32 cellular contexts compared by ENCODE assay signal in the genomic region with DNA sequence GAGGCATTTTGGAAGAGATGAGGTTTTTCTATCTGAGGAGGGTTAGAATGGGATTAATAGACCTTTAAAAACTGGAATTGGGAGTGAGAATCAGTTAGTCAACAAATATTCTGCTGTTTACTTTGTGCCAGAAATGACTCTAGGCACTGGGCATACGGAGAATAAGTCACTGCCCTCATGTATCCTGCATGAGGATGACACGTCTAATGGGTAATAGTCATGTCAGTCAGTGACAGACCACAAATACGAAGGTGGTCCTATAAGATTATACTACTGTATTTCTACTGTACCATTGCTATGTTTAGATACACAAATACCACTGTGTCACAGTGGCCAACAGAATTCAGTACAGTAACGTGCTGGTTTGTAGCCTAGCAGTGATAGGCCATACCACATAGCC. TPM values are rescaled to one million over a fixed set of nuclear protein-coding genes. Genes with fewer than 3 reads are reported as not detected.
DNase-seq lines count a peak whose midpoint lies in the region; ATAC-seq and TF ChIP-seq lines count a peak whose summit lies in the region.
"Had no signal": no experiment of that assay in that cellular context is flagged by ENCODE, and none has a peak within 500 bp of the region (broad histone marks: within the 10 kb centered on the region; RNA-seq: fewer than 3 reads in every experiment).

No MANE protein-coding gene starts in this region.

- no peak overlapping the region for H3K4me3 ChIP-seq in BLaER1
- no peak overlapping the region for H3K4me3 ChIP-seq in CD8-positive, alpha-beta T cell (ENCODE audit: low read depth, low read length)
- no peak overlapping the region for H3K4me3 ChIP-seq in naive thymus-derived CD4-positive, alpha-beta T cell (ENCODE audit: low read length)
- H3K4me3 ChIP-seq: esophagus muscularis mucosa, heart right ventricle, lower lobe of right lung, SJCRH30, upper lobe of right lung had no signal

- H3K27me3 Mint-ChIP-seq in CD8-positive, alpha-beta T cell (ENCODE audit: low read depth), result no peaks in the 10 kb centered on the region
- no peaks in the 10 kb centered on the region for H3K27me3 Mint-ChIP-seq in activated naive CD8-positive, alpha-beta T cell treated with anti-CD3 and anti-CD28 coated beads, Interleukin-2, amount 50 U/mL, for 24 hours
- no peaks in the 10 kb centered on the region for H3K27me3 Mint-ChIP-seq in naive thymus-derived CD4-positive, alpha-beta T cell
- H3K27me3 Mint-ChIP-seq: natural killer cell treated with Interleukin-12 subunit alpha and Interleukin-12 subunit beta and Interleukin-15 and Interleukin-18, amount 100 ng/mL, for 72 hours; stimulated activated naive B cell treated with anti-CD40 and anti-IgM and Interleukin-4, amounts not matched to agents 10 μg/mL and 1 μg/mL and 100 μg/mL, for 72 hours had no signal

- H3K36me3 Mint-ChIP-seq in CD8-positive, alpha-beta T cell, result no peaks in the 10 kb centered on the region
- H3K36me3 Mint-ChIP-seq in activated naive CD8-positive, alpha-beta T cell treated with anti-CD3 and anti-CD28 coated beads, Interleukin-2, amount 50 U/mL, for 24 hours (ENCODE audit: low read depth), result no peaks in the 10 kb centered on the region
- H3K36me3 Mint-ChIP-seq in naive thymus-derived CD4-positive, alpha-beta T cell, result peaks cover 0 to 10% (median 0%) of the 10 kb centered on the region in 5 donors
- H3K36me3 Mint-ChIP-seq: natural killer cell treated with Interleukin-12 subunit alpha and Interleukin-12 subunit beta and Interleukin-15 and Interleukin-18, amount 100 ng/mL, for 72 hours had no signal

- no peaks in the 10 kb centered on the region for H3K9me3 ChIP-seq in BLaER1
- no peaks in the 10 kb centered on the region for H3K9me3 ChIP-seq in CD8-positive, alpha-beta T cell (ENCODE audit: low read length)
- no peaks in the 10 kb centered on the region for H3K9me3 ChIP-seq in naive thymus-derived CD4-positive, alpha-beta T cell (ENCODE audit: control insufficient read depth in 2 of 3, low read length in 3 of 3)
- H3K9me3 ChIP-seq: esophagus muscularis mucosa, heart right ventricle, lower lobe of right lung, SJCRH30, upper lobe of right lung had no signal

- no peak overlapping the region for H3K27ac ChIP-seq in BLaER1
- no peak overlapping the region for H3K27ac ChIP-seq in CD8-positive, alpha-beta T cell (ENCODE audit: low read depth, low read length)
- no peak overlapping the region for H3K27ac ChIP-seq in naive thymus-derived CD4-positive, alpha-beta T cell (ENCODE audit: low read depth, low read length)
- H3K27ac ChIP-seq: esophagus muscularis mucosa, foreskin keratinocyte, heart right ventricle, lower lobe of right lung, SJCRH30, upper lobe of right lung had no signal

- H3K4me1 ChIP-seq in BLaER1, result peaks cover 15% of the 10 kb centered on the region
- peaks cover 42% of the 10 kb centered on the region for H3K4me1 ChIP-seq in CD8-positive, alpha-beta T cell (ENCODE audit: insufficient read depth, low read length)
- peaks cover 6 to 7% of the 10 kb centered on the region in 2 donors for H3K4me1 ChIP-seq in naive thymus-derived CD4-positive, alpha-beta T cell (ENCODE audit: control insufficient read depth in 2 of 2, insufficient read depth in 2 of 2, low read length in 2 of 2)

- H3K4me1 Mint-ChIP-seq in CD8-positive, alpha-beta T cell (ENCODE audit: low read depth), result peaks cover 63% of the 10 kb centered on the region
- H3K4me1 Mint-ChIP-seq in activated naive CD8-positive, alpha-beta T cell treated with anti-CD3 and anti-CD28 coated beads, Interleukin-2, amount 50 U/mL, for 24 hours, result peaks cover 52% of the 10 kb centered on the region
- H3K4me1 Mint-ChIP-seq in naive thymus-derived CD4-positive, alpha-beta T cell, result peaks cover 19 to 85% (median 77%) of the 10 kb centered on the region in 7 donors

- H3K4me3 Mint-ChIP-seq in CD8-positive, alpha-beta T cell, result no peak overlapping the region
- H3K4me3 Mint-ChIP-seq in activated naive CD8-positive, alpha-beta T cell treated with anti-CD3 and anti-CD28 coated beads, Interleukin-2, amount 50 U/mL, for 24 hours, result no peak overlapping the region
- H3K4me3 Mint-ChIP-seq in naive thymus-derived CD4-positive, alpha-beta T cell, result peak overlapping the region in 1 of 10 donors; percentile 18
- H3K4me3 Mint-ChIP-seq: endodermal cell; natural killer cell treated with Interleukin-12 subunit alpha and Interleukin-12 subunit beta and Interleukin-15 and Interleukin-18, amount 100 ng/mL, for 72 hours; stimulated activated naive B cell treated with anti-CD40 and anti-IgM and Interleukin-4, amounts not matched to agents 10 μg/mL and 1 μg/mL and 100 μg/mL, for 72 hours had no signal

- CTCF ChIA-PET in CD8-positive, alpha-beta T cell (lab: Charles Lee), result no interaction called here
- CTCF ChIA-PET in naive thymus-derived CD4-positive, alpha-beta T cell (lab: Charles Lee), result no interaction called here

- no peak overlapping the region for H3K9ac ChIP-seq in BLaER1

- H3K27me3 ChIP-seq in BLaER1, result no peaks in the 10 kb centered on the region
- no peaks in the 10 kb centered on the region for H3K27me3 ChIP-seq in CD8-positive, alpha-beta T cell (ENCODE audit: insufficient read depth, low read length)
- H3K27me3 ChIP-seq in naive thymus-derived CD4-positive, alpha-beta T cell (ENCODE audit: control insufficient read depth in 2 of 2, insufficient read depth in 2 of 2, low read length in 2 of 2), result no peaks in the 10 kb centered on the region
- H3K27me3 ChIP-seq: esophagus muscularis mucosa, foreskin keratinocyte, heart right ventricle, SJCRH30, upper lobe of right lung had no signal

- H3K9me3 Mint-ChIP-seq in CD8-positive, alpha-beta T cell, result no peaks in the 10 kb centered on the region
- no peaks in the 10 kb centered on the region for H3K9me3 Mint-ChIP-seq in activated naive CD8-positive, alpha-beta T cell treated with anti-CD3 and anti-CD28 coated beads, Interleukin-2, amount 50 U/mL, for 24 hours
- no peaks in the 10 kb centered on the region for H3K9me3 Mint-ChIP-seq in naive thymus-derived CD4-positive, alpha-beta T cell
- H3K9me3 Mint-ChIP-seq: endodermal cell; natural killer cell treated with Interleukin-12 subunit alpha and Interleukin-12 subunit beta and Interleukin-15 and Interleukin-18, amount 100 ng/mL, for 72 hours; stimulated activated naive B cell treated with anti-CD40 and anti-IgM and Interleukin-4, amounts not matched to agents 10 μg/mL and 1 μg/mL and 100 μg/mL, for 72 hours had no signal

- DNase-seq in CD8-positive, alpha-beta T cell, result no peak
- DNase-seq in activated naive CD8-positive, alpha-beta T cell treated with anti-CD3 and anti-CD28 coated beads, Interleukin-2, amount 50 U/mL, for 24 hours, result no peak
- no peak for DNase-seq in naive thymus-derived CD4-positive, alpha-beta T cell
- DNase-seq in NCI-H526 treated with DMSO at 0.1 percent for 48 hours (lab: John Stamatoyannopoulos, UW) (no peak), mucosa of gallbladder (ENCODE audit: low spot score) (no peak), CD1c-positive myeloid dendritic cell (ENCODE audit: extremely low spot score) (no peak)
- DNase-seq: activated CD4-positive, alpha-beta T cell treated with anti-CD3 and anti-CD28 coated beads, Interleukin-2, amount 50 U/mL, for 1 hour; activated CD8-positive, alpha-beta memory T cell treated with anti-CD3 and anti-CD28 coated beads, Interleukin-2, amount 50 U/mL, for 4 hours; activated effector memory CD4-positive, alpha-beta T cell treated with anti-CD3 and anti-CD28 coated beads, Interleukin-2, amount 50 U/mL, for 16 hours; C1 segment of cervical spinal cord; Calu3; central memory CD4-positive, alpha-beta T cell; DMS79 treated with DMSO at 0.1 percent for 48 hours; endodermal cell; foreskin keratinocyte; GF-D8; heart right ventricle; KG1; kidney; lower lobe of right lung; NCI-H1105 treated with DMSO at 0.1 percent for 48 hours; NCI-H187 treated with DMSO at 0.1 percent for 48 hours; NCI-H510A; RPMI8226; SJCRH30; stimulated activated naive B cell treated with anti-CD40 and anti-IgM and Interleukin-4, amounts not matched to agents 10 μg/mL and 1 μg/mL and 100 μg/mL, for 72 hours; SW 1271; T-helper 9 cell; upper lobe of right lung had no signal

- intact Hi-C loops in CD8-positive, alpha-beta T cell (cut with DNase I, micrococcal nuclease), result loop anchor here in 1 of 2 experiments (10.0 kb wide), 1 partner anchor 145 kb away; no protein-coding TSS in a partner anchor
- intact Hi-C loops in naive thymus-derived CD4-positive, alpha-beta T cell (cut with micrococcal nuclease), result no loop called here

- peak overlapping the region; percentile 7 for H3K27ac Mint-ChIP-seq in CD8-positive, alpha-beta T cell
- no peak overlapping the region for H3K27ac Mint-ChIP-seq in activated naive CD8-positive, alpha-beta T cell treated with anti-CD3 and anti-CD28 coated beads, Interleukin-2, amount 50 U/mL, for 24 hours
- peak overlapping the region in 4 of 9 donors; percentile 1 to 53 (median 33) for H3K27ac Mint-ChIP-seq in naive thymus-derived CD4-positive, alpha-beta T cell
- H3K27ac Mint-ChIP-seq: endodermal cell had no signal

- no peak for TF ChIP-seq CTCF in CD8-positive, alpha-beta T cell (IDR thresholded peaks at IDR 0.05)

- H3K36me3 ChIP-seq in BLaER1, result peaks cover 6% of the 10 kb centered on the region; the same call in 1 of the 2 replicates
- H3K36me3 ChIP-seq in CD8-positive, alpha-beta T cell (ENCODE audit: insufficient read depth, low read length), result no peaks in the 10 kb centered on the region
- H3K36me3 ChIP-seq in naive thymus-derived CD4-positive, alpha-beta T cell (ENCODE audit: control insufficient read depth in 2 of 3, insufficient read depth in 3 of 3, low read length in 3 of 3), result no peaks in the 10 kb centered on the region
- H3K36me3 ChIP-seq: esophagus muscularis mucosa, heart right ventricle, lower lobe of right lung, SJCRH30, upper lobe of right lung had no signal

- peaks cover 100% of the 10 kb centered on the region for H4K20me1 ChIP-seq in BLaER1

- ATAC-seq in CD8-positive, alpha-beta T cell, result no peak
- peak; percentile 33 for ATAC-seq in activated naive CD8-positive, alpha-beta T cell treated with anti-CD3 and anti-CD28 coated beads, Interleukin-2, amount 50 U/mL, for 24 hours
- ATAC-seq in naive thymus-derived CD4-positive, alpha-beta T cell, result peak; percentile 24
- ATAC-seq: foreskin keratinocyte, lower lobe of right lung, upper lobe of right lung had no signal

- 0 out of 2 replicates have a peak overlapping the region, but pooled peaks have one; percentile 0 for H3K4me2 ChIP-seq in BLaER1

- POLR2A ChIA-PET in CD8-positive, alpha-beta T cell (lab: Charles Lee), result no interaction called here
- POLR2A ChIA-PET in naive thymus-derived CD4-positive, alpha-beta T cell (lab: Charles Lee), result interaction anchor here (0.7 kb wide), 1 partner anchor 69 kb away, joined by 4 read pairs; no protein-coding TSS in a partner anchor

RNA-seq across cellular contexts. Expression of gene ZFAND3, which starts 30.7 kb away (rescaled TPM):
- 10 to 100 TPM; 28.4 to 29.9 TPM for total RNA-seq in CD8-positive, alpha-beta T cell
- 10 to 100 TPM; 31.7 to 55.0 (median 42.5) TPM for total RNA-seq in naive thymus-derived CD4-positive, alpha-beta T cell
- polyA plus RNA-seq in naive thymus-derived CD4-positive, alpha-beta T cell, result 1 to 10 TPM; 3.5 to 4.4 TPM
- 105 TPM for total RNA-seq in mucosa of gallbladder
